12 cellular contexts compared by ENCODE assay signal in genomic region chr1:63087966-63088365, GRCh38.
DNase-seq lines count a peak whose midpoint lies in the region; ATAC-seq and TF ChIP-seq lines count a peak whose summit lies in the region.
"Had no signal": no experiment of that assay in that cellular context is flagged by ENCODE, and none has a peak within 500 bp of the region (broad histone marks: within the 10 kb centered on the region; RNA-seq: fewer than 3 reads in every experiment).

No MANE protein-coding gene starts in this region.

- POLR2A ChIA-PET in T-cell (lab: Charles Lee), result no interaction called here

- H3K9me3 Mint-ChIP-seq in T-cell, result peaks cover 0 to 4% (median 4%) of the 10 kb centered on the region in 3 donors

- no peak overlapping the region for H3K4me3 Mint-ChIP-seq in T-cell

- ATAC-seq in SK-N-SH treated with all-trans-retinoic acid at 6 μM for 48 hours (peak; percentile 73; the same call in 2 of the 3 replicates), HG02981 (IDR thresholded peaks at IDR 0.05; ENCODE audit: unreplicated experiment) (no peak), T-cell (replicated peaks in 1 of 4) (no peak)
- ATAC-seq: left cardiac atrium had no signal

- H3K4me1 Mint-ChIP-seq in T-cell, result no peaks in the 10 kb centered on the region

- DNase-seq in NCI-H524 (lab: John Stamatoyannopoulos, UW) (peak; percentile 12 to 40), NCI-H524 treated with DMSO at 0.1 percent for 48 hours (lab: John Stamatoyannopoulos, UW) (no peak), hippocampal formation (lab: John Stamatoyannopoulos, UW) (peak; percentile 34 to 41), putamen (ENCODE audit: low spot score) (peak; percentile 52), T-cell (no peak)
- DNase-seq in activated CD4-positive, alpha-beta T cell treated with anti-CD3 and anti-CD28 coated beads for 48 hours, result no peak
- DNase-seq: activated CD4-positive, alpha-beta T cell treated with anti-CD3 and anti-CD28 coated beads, Interleukin-2, amount 50 U/mL, for 48 hours; activated naive CD4-positive, alpha-beta T cell treated with Interleukin-2 at 50 U/mL for 16 hours; left cardiac atrium; MV-4-11 had no signal

- H3K27ac Mint-ChIP-seq in T-cell, result no peak overlapping the region

- H3K36me3 Mint-ChIP-seq in T-cell, result no peaks in the 10 kb centered on the region

- H3K27me3 Mint-ChIP-seq in T-cell, result peaks cover 8 to 33% of the 10 kb centered on the region in 2 donors

- CTCF ChIA-PET in T-cell (lab: Charles Lee), result no interaction called here

TF ChIP-seq in SK-N-SH treated with all-trans-retinoic acid at 6 μM for 48 hours, 23 proteins besides CTCF, POLR2A, EP300 and RAD21:
- TF ChIP-seq ZNF70 (CRISPR knock-in tag; IDR thresholded peaks at IDR 0.05), result peak; percentile 80
- no peak for TF ChIP-seq GLIS3 (CRISPR knock-in tag; IDR thresholded peaks at IDR 0.05)
- TF ChIP-seq ESRRG (CRISPR knock-in tag; IDR thresholded peaks at IDR 0.05), result no peak

Comparison
In these comparisons a context has a peak if more than half of its experiments do, and no peak if none do; other contexts are left out.
1. DNase-seq: peak in NCI-H524 (2 of 2), hippocampal formation (2 of 2) and putamen (single experiment); none in NCI-H524 treated with DMSO at 0.1 percent for 48 hours (single experiment), activated CD4-positive, alpha-beta T cell treated with anti-CD3 and anti-CD28 coated beads for 48 hours (single experiment) and T-cell (0 of 34).